19 cellular contexts compared by ENCODE assay signal in the genomic region with DNA sequence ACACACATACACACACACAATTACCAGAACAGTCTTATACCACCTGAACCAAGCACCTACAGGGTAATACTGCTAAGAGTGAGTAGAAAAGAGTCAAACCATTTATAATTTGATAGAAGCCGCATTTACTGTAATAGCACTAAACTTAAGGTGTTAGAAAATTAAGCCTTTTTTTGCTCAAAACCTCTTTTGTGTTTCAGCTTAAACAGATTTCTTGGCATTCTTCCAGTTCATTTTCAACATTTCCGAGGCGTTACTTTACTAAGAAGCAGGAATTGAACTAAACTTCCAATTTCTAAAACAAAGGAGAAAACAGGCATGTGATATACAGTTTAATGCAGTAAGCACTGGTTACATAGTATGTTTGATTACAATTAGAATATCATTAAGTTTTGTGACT.
DNase-seq lines count a peak whose midpoint lies in the region; ATAC-seq and TF ChIP-seq lines count a peak whose summit lies in the region.
"Had no signal": no experiment of that assay in that cellular context is flagged by ENCODE, and none has a peak within 500 bp of the region (broad histone marks: within the 10 kb centered on the region; RNA-seq: fewer than 3 reads in every experiment).

No MANE protein-coding gene starts in this region.

- TF ChIP-seq CTCF in A673 (conservative IDR thresholded peaks at IDR 0.05; ENCODE audit: low read depth, low read length) (no peak), cardiac fibroblast (IDR thresholded peaks at IDR 0.05; ENCODE audit: low read depth, low read length) (no peak)

- intact Hi-C loops in A673 (cut with micrococcal nuclease; ENCODE audit: unreplicated experiment): no loop called here

- H3K27ac Mint-ChIP-seq in activated CD8-positive, alpha-beta memory T cell treated with anti-CD3 and anti-CD28 coated beads, Interleukin-2, amount 10 ng/mL, durations not matched to agents 7 days and 5 days: no peak overlapping the region
- H3K27ac Mint-ChIP-seq: B cell; CD8-positive, alpha-beta memory T cell had no signal

- POLR2A ChIA-PET in A673 (lab: Charles Lee; ENCODE audit: low non-redundant PET): interaction anchor here (0.7 kb wide), 1 partner anchor 11 kb away, joined by 3 read pairs; no protein-coding TSS in a partner anchor

- DNase-seq in A673 (ENCODE audit: low spot score) (peak; percentile 13), NCI-H2227 treated with DMSO at 0.1 percent for 48 hours (lab: John Stamatoyannopoulos, UW) (peak; percentile 91), cardiac fibroblast (ENCODE audit: low read depth in 2 of 2) (peak; percentile 18 to 38), superior temporal gyrus (ENCODE audit: extremely low spot score) (peak; percentile 23), OCI-M2 (lab: John Stamatoyannopoulos, UW; ENCODE audit: unreplicated experiment) (no peak)
- no peak for DNase-seq in activated CD8-positive, alpha-beta memory T cell treated with anti-CD3 and anti-CD28 coated beads, Interleukin-2, amount 10 ng/mL, durations not matched to agents 7 days and 5 days
- DNase-seq: 8988T; CD8-positive, alpha-beta memory T cell; COR-L47; DMS 273 treated with DMSO at 0.1 percent for 48 hours; DMS53; DND-41; EL; IMR-90 had no signal

- no peaks in the 10 kb centered on the region for H3K9me3 Mint-ChIP-seq in activated CD8-positive, alpha-beta memory T cell treated with anti-CD3 and anti-CD28 coated beads, Interleukin-2, amount 10 ng/mL, durations not matched to agents 7 days and 5 days (ENCODE audit: low read depth)

- ATAC-seq in activated CD8-positive, alpha-beta memory T cell treated with anti-CD3 and anti-CD28 coated beads, Interleukin-2, amount 10 ng/mL, durations not matched to agents 7 days and 5 days: no peak
- ATAC-seq in esophagus mucosa: no peak
- ATAC-seq: GM12878 had no signal

- H3K27me3 ChIP-seq in A673 (replicated peaks; ENCODE audit: insufficient read depth, low read depth, low read length, poor library complexity): no peaks in the 10 kb centered on the region
- H3K27me3 ChIP-seq: BLaER1 treated with 17β-estradiol and CSF1 and Interleukin-3, amounts not matched to agents 10 nM and 100 nM had no signal

- peaks cover 5% of the 10 kb centered on the region for H3K4me1 ChIP-seq in A673 (ENCODE audit: insufficient read depth, low read length, poor library complexity, severe bottlenecking)
- H3K4me1 ChIP-seq: BLaER1 treated with 17β-estradiol and CSF1 and Interleukin-3, amounts not matched to agents 10 nM and 100 nM; HAP-1 had no signal

- BruUV-seq in A673 (replicated peaks; lab: Mats Ljungman, UMichigan): no TSS peak

- no peaks in the 10 kb centered on the region for H3K36me3 ChIP-seq in A673 (ENCODE audit: insufficient read depth, low read length, poor library complexity, severe bottlenecking)
- H3K36me3 ChIP-seq: BLaER1 treated with 17β-estradiol and CSF1 and Interleukin-3, amounts not matched to agents 10 nM and 100 nM; HAP-1 had no signal

- H3K4me3 Mint-ChIP-seq in activated CD8-positive, alpha-beta memory T cell treated with anti-CD3 and anti-CD28 coated beads, Interleukin-2, amount 10 ng/mL, durations not matched to agents 7 days and 5 days: no peak overlapping the region
- H3K4me3 Mint-ChIP-seq: B cell; CD8-positive, alpha-beta memory T cell had no signal

- no peak overlapping the region for H3K4me3 ChIP-seq in A673 (ENCODE audit: low read depth, low read length, poor library complexity, severe bottlenecking)
- H3K4me3 ChIP-seq in cardiac fibroblast (replicated peaks in 1 of 2; ENCODE audit: low read depth in 2 of 2, low read length in 2 of 2): no peak overlapping the region
- H3K4me3 ChIP-seq: BLaER1 treated with 17β-estradiol and CSF1 and Interleukin-3, amounts not matched to agents 10 nM and 100 nM; GM12878; HAP-1 had no signal

- H3K27me3 Mint-ChIP-seq in activated CD8-positive, alpha-beta memory T cell treated with anti-CD3 and anti-CD28 coated beads, Interleukin-2, amount 10 ng/mL, durations not matched to agents 7 days and 5 days: no peaks in the 10 kb centered on the region
- H3K27me3 Mint-ChIP-seq: B cell; CD8-positive, alpha-beta memory T cell had no signal

- H3K27ac ChIP-seq in A673 (ENCODE audit: low read depth, low read length, poor library complexity, severe bottlenecking): no peak overlapping the region
- H3K27ac ChIP-seq: BLaER1 treated with 17β-estradiol and CSF1 and Interleukin-3, amounts not matched to agents 10 nM and 100 nM had no signal

- CTCF ChIA-PET in A673 (lab: Charles Lee): no interaction called here
- CTCF ChIA-PET in activated CD8-positive, alpha-beta memory T cell treated with anti-CD3 and anti-CD28 coated beads, Interleukin-2, amount 10 ng/mL, durations not matched to agents 7 days and 5 days (lab: Charles Lee): no interaction called here

- H3K9me3 ChIP-seq in A673 (ENCODE audit: low read depth, low read length, poor library complexity, severe bottlenecking): no peaks in the 10 kb centered on the region

- H3K36me3 Mint-ChIP-seq in activated CD8-positive, alpha-beta memory T cell treated with anti-CD3 and anti-CD28 coated beads, Interleukin-2, amount 10 ng/mL, durations not matched to agents 7 days and 5 days: no peaks in the 10 kb centered on the region
- H3K36me3 Mint-ChIP-seq: CD8-positive, alpha-beta memory T cell had no signal

- H3K4me1 Mint-ChIP-seq in activated CD8-positive, alpha-beta memory T cell treated with anti-CD3 and anti-CD28 coated beads, Interleukin-2, amount 10 ng/mL, durations not matched to agents 7 days and 5 days: no peaks in the 10 kb centered on the region
- H3K4me1 Mint-ChIP-seq: B cell; CD8-positive, alpha-beta memory T cell had no signal

Comparison
In these comparisons a context has a peak if more than half of its experiments do, and no peak if none do; other contexts are left out.
1. DNase-seq: peak in A673 (single experiment), NCI-H2227 treated with DMSO at 0.1 percent for 48 hours (single experiment), cardiac fibroblast (2 of 2) and superior temporal gyrus (single experiment); none in activated CD8-positive, alpha-beta memory T cell treated with anti-CD3 and anti-CD28 coated beads, Interleukin-2, amount 10 ng/mL, durations not matched to agents 7 days and 5 days (single experiment) and OCI-M2 (single experiment).